21 cellular contexts compared by ENCODE assay signal in genomic region chr10:58010076-58010475, GRCh38.
"Had no signal": no experiment of that assay in that cellular context is flagged by ENCODE, and none has a peak within 500 bp of the region (broad histone marks: within the 10 kb centered on the region; RNA-seq: fewer than 3 reads in every experiment).

No MANE protein-coding gene starts in this region.

- ATAC-seq: activated CD8-positive, alpha-beta memory T cell treated with anti-CD3 and anti-CD28 coated beads, Interleukin-2, amount 10 ng/mL, durations not matched to agents 7 days and 5 days; esophagus mucosa; gastrocnemius medialis; heart left ventricle; left ventricle myocardium superior; stimulated activated naive B cell treated with anti-CD40 and anti-IgM and Interleukin-4, amounts not matched to agents 10 μg/mL and 1 μg/mL and 100 μg/mL, for 72 hours; upper lobe of right lung had no signal

- DNase-seq: activated B cell treated with CpG ODN at 0.5 μM for 24 hours; activated CD4-positive, alpha-beta memory T cell treated with anti-CD3 and anti-CD28 coated beads for 36 hours; activated CD4-positive, alpha-beta T cell treated with anti-CD3 and anti-CD28 coated beads for 4 hours; activated CD8-positive, alpha-beta memory T cell treated with anti-CD3 and anti-CD28 coated beads, Interleukin-2, amount 10 ng/mL, durations not matched to agents 7 days and 5 days; activated naive CD4-positive, alpha-beta T cell treated with Interleukin-2 at 50 U/mL for 16 hours; activated naive CD8-positive, alpha-beta T cell treated with anti-CD3 and anti-CD28 coated beads, Interleukin-2, amount 10 ng/mL, durations not matched to agents 7 days and 5 days; activated T-cell treated with anti-CD3 and anti-CD28 coated beads, Interleukin-2, amount 50 U/mL, for 1 hour; amygdala; effector CD8-positive, alpha-beta T cell; gastrocnemius medialis; heart left ventricle; kidney glomerular epithelial cell; left ventricle myocardium superior; nephron progenitor cell; occipital lobe; stimulated activated naive B cell treated with anti-CD40 and anti-IgM and Interleukin-4, amounts not matched to agents 10 μg/mL and 1 μg/mL and 100 μg/mL, for 72 hours; upper lobe of right lung had no signal

- H3K9me3 ChIP-seq: gastrocnemius medialis, heart left ventricle, thoracic aorta, upper lobe of right lung had no signal

- H3K36me3 ChIP-seq: cardiac muscle cell, gastrocnemius medialis, heart left ventricle, thoracic aorta, upper lobe of right lung had no signal

- H3K27ac ChIP-seq: cardiac muscle cell, gastrocnemius medialis, heart left ventricle, thoracic aorta, upper lobe of right lung had no signal

- H3K27me3 ChIP-seq: cardiac muscle cell, gastrocnemius medialis, heart left ventricle, upper lobe of right lung had no signal

- H3K4me1 ChIP-seq: gastrocnemius medialis, upper lobe of right lung had no signal

- FAIRE-seq: TTC549 had no signal

- H3K4me3 ChIP-seq: cardiac muscle cell, gastrocnemius medialis, heart left ventricle, thoracic aorta, upper lobe of right lung had no signal
